In genomic region chr1:28737245-28738137, GRCh38 we compare ENCODE assay signal across 1 cellular context.
TF ChIP-seq lines count a peak whose summit lies in the region.

No MANE protein-coding gene starts in this region.

TF ChIP-seq in HepG2, 621 proteins besides CTCF, POLR2A, EP300 and RAD21 (continued from another document and continues in another):
- TF ChIP-seq FOXO4 (CRISPR knock-in tag; conservative IDR thresholded peaks at IDR 0.05) (peak; percentile 98; the same call in 1 of the 2 replicates), CHCHD3 (CRISPR knock-in tag; IDR thresholded peaks at IDR 0.05) (no peak), HBP1 (CRISPR knock-in tag; IDR thresholded peaks at IDR 0.05; ENCODE audit: low read depth) (no peak), SMYD3 (CRISPR knock-in tag; IDR thresholded peaks at IDR 0.05) (no peak), ZNF275 (CRISPR knock-in tag; IDR thresholded peaks at IDR 0.05; ENCODE audit: borderline replicate concordance) (no peak), CBX2 (IDR thresholded peaks at IDR 0.05; ENCODE audit: low read depth, low read length) (no peak), CBX2 (CRISPR knock-in tag; IDR thresholded peaks at IDR 0.05; ENCODE audit: low read depth) (no peak), ZFAT (CRISPR knock-in tag; conservative IDR thresholded peaks at IDR 0.05) (0 out of 2 replicates have a peak, but pooled peaks have one; percentile 16), ZNF563 (CRISPR knock-in tag; IDR thresholded peaks at IDR 0.05) (no peak), CENPX (CRISPR knock-in tag; IDR thresholded peaks at IDR 0.05) (no peak), TBX3 (IDR thresholded peaks at IDR 0.05; ENCODE audit: borderline replicate concordance) (no peak), ZNF256 (CRISPR knock-in tag; conservative IDR thresholded peaks at IDR 0.05) (no peak), ZSCAN20 (CRISPR knock-in tag; IDR thresholded peaks at IDR 0.05; ENCODE audit: borderline replicate concordance) (peak; percentile 47; the same call in 1 of the 2 replicates), MTF1 (CRISPR knock-in tag; IDR thresholded peaks at IDR 0.05) (peak; percentile 12; the same call in 1 of the 2 replicates), KDM5A (IDR thresholded peaks at IDR 0.05; ENCODE audit: borderline replicate concordance, low read length) (peak; percentile 71), ZNF343 (CRISPR knock-in tag; IDR thresholded peaks at IDR 0.05) (no peak), PHF8 (CRISPR knock-in tag; IDR thresholded peaks at IDR 0.05) (peak; percentile 13; the same call in 1 of the 2 replicates), PAWR (CRISPR knock-in tag; IDR thresholded peaks at IDR 0.05; ENCODE audit: borderline replicate concordance) (no peak; the same call in 1 of the 2 replicates), ZNF549 (CRISPR knock-in tag; IDR thresholded peaks at IDR 0.05) (no peak), CHD4 (IDR thresholded peaks at IDR 0.05; ENCODE audit: borderline replicate concordance, low read length) (no peak), RBM39 (IDR thresholded peaks at IDR 0.05; ENCODE audit: low read depth, low read length, poor library complexity, severe bottlenecking) (no peak), SALL2 (CRISPR knock-in tag; IDR thresholded peaks at IDR 0.05) (no peak), SNAPC2 (CRISPR knock-in tag; IDR thresholded peaks at IDR 0.05) (no peak; the same call in 1 of the 2 replicates), ZBTB3 (CRISPR knock-in tag; IDR thresholded peaks at IDR 0.05; ENCODE audit: borderline replicate concordance, low read depth) (no peak), ZMYM3 (CRISPR knock-in tag; IDR thresholded peaks at IDR 0.05) (no peak), NKX3-1 (CRISPR knock-in tag; IDR thresholded peaks at IDR 0.05) (no peak), ZNF350 (CRISPR knock-in tag; IDR thresholded peaks at IDR 0.05; ENCODE audit: borderline replicate concordance, low read depth) (no peak), NFYC (CRISPR knock-in tag; IDR thresholded peaks at IDR 0.05) (no peak), KAT2B (IDR thresholded peaks at IDR 0.05; ENCODE audit: borderline replicate concordance, low read depth, low read length) (no peak), ZNF432 (CRISPR knock-in tag; IDR thresholded peaks at IDR 0.05; ENCODE audit: borderline replicate concordance) (no peak), HOMEZ (CRISPR knock-in tag; IDR thresholded peaks at IDR 0.05; ENCODE audit: low read depth) (no peak), PRDM10 (CRISPR knock-in tag; IDR thresholded peaks at IDR 0.05; ENCODE audit: low read depth) (no peak)
- TF ChIP-seq, protein P1, sequence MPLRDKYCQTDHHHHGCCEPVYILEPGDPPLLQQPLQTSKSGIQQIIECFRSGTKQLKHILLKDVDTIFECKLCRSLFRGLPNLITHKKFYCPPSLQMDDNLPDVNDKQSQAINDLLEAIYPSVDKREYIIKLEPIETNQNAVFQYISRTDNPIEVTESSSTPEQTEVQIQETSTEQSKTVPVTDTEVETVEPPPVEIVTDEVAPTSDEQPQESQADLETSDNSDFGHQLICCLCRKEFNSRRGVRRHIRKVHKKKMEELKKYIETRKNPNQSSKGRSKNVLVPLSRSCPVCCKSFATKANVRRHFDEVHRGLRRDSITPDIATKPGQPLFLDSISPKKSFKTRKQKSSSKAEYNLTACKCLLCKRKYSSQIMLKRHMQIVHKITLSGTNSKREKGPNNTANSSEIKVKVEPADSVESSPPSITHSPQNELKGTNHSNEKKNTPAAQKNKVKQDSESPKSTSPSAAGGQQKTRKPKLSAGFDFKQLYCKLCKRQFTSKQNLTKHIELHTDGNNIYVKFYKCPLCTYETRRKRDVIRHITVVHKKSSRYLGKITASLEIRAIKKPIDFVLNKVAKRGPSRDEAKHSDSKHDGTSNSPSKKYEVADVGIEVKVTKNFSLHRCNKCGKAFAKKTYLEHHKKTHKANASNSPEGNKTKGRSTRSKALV (CRISPR knock-in tag; IDR thresholded peaks at IDR 0.05) = no peak
- TF ChIP-seq, protein P2, sequence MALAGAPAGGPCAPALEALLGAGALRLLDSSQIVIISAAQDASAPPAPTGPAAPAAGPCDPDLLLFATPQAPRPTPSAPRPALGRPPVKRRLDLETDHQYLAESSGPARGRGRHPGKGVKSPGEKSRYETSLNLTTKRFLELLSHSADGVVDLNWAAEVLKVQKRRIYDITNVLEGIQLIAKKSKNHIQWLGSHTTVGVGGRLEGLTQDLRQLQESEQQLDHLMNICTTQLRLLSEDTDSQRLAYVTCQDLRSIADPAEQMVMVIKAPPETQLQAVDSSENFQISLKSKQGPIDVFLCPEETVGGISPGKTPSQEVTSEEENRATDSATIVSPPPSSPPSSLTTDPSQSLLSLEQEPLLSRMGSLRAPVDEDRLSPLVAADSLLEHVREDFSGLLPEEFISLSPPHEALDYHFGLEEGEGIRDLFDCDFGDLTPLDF (CRISPR knock-in tag; IDR thresholded peaks at IDR 0.05) = no peak; the same call in 1 of the 2 replicates
- TF ChIP-seq, protein P3, sequence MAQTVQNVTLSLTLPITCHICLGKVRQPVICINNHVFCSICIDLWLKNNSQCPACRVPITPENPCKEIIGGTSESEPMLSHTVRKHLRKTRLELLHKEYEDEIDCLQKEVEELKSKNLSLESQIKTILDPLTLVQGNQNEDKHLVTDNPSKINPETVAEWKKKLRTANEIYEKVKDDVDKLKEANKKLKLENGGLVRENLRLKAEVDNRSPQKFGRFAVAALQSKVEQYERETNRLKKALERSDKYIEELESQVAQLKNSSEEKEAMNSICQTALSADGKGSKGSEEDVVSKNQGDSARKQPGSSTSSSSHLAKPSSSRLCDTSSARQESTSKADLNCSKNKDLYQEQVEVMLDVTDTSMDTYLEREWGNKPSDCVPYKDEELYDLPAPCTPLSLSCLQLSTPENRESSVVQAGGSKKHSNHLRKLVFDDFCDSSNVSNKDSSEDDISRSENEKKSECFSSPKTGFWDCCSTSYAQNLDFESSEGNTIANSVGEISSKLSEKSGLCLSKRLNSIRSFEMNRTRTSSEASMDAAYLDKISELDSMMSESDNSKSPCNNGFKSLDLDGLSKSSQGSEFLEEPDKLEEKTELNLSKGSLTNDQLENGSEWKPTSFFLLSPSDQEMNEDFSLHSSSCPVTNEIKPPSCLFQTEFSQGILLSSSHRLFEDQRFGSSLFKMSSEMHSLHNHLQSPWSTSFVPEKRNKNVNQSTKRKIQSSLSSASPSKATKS (CRISPR knock-in tag; IDR thresholded peaks at IDR 0.05) = no peak
